In genomic region chr1:41516168-41516961, GRCh38 we compare ENCODE assay signal across 8 cellular contexts. TPM values are rescaled to one million over a fixed set of nuclear protein-coding genes. Genes with fewer than 3 reads are reported as not detected.
A peak's percentile ranks its signal among the peaks of the same experiment; 100 is the strongest.
DNase-seq lines count a peak whose midpoint lies in the region; ATAC-seq and TF ChIP-seq lines count a peak whose summit lies in the region.

No MANE protein-coding gene starts in this region.

- intact Hi-C loops in right lobe of liver (cut with DNase I): no loop called here

- H3K4me1 ChIP-seq in right lobe of liver: peaks cover 0 to 13% (median 3%) of the 10 kb centered on the region in 4 donors

- H3K36me3 Mint-ChIP-seq in activated CD4-positive, alpha-beta T cell treated with anti-CD3 and anti-CD28 coated beads, Interleukin-2, amount 10 ng/mL, durations not matched to agents 7 days and 5 days (ENCODE audit: low read depth): peaks cover 2% of the 10 kb centered on the region

- no peak overlapping the region for H3K27ac ChIP-seq in right lobe of liver

- no peak overlapping the region for H3K27ac Mint-ChIP-seq in activated CD4-positive, alpha-beta T cell treated with anti-CD3 and anti-CD28 coated beads, Interleukin-2, amount 10 ng/mL, durations not matched to agents 7 days and 5 days

- H3K4me3 ChIP-seq in right lobe of liver: peak overlapping the region; percentile 35 to 43 (median 35)

- no peaks in the 10 kb centered on the region for H3K27me3 ChIP-seq in right lobe of liver

- H3K36me3 ChIP-seq in right lobe of liver: no peaks in the 10 kb centered on the region

- no peaks in the 10 kb centered on the region for H3K9me3 ChIP-seq in right lobe of liver

- peaks cover 6% of the 10 kb centered on the region for H3K4me1 Mint-ChIP-seq in activated CD4-positive, alpha-beta T cell treated with anti-CD3 and anti-CD28 coated beads, Interleukin-2, amount 10 ng/mL, durations not matched to agents 7 days and 5 days

- no peak overlapping the region for H3K4me3 Mint-ChIP-seq in activated CD4-positive, alpha-beta T cell treated with anti-CD3 and anti-CD28 coated beads, Interleukin-2, amount 10 ng/mL, durations not matched to agents 7 days and 5 days

- H3K9me3 Mint-ChIP-seq in activated CD4-positive, alpha-beta T cell treated with anti-CD3 and anti-CD28 coated beads, Interleukin-2, amount 10 ng/mL, durations not matched to agents 7 days and 5 days: no peaks in the 10 kb centered on the region

- DNase-seq in GM13976 (ENCODE audit: low spot score) (peak; percentile 94), NCI-H446 treated with DMSO at 0.1 percent for 48 hours (lab: John Stamatoyannopoulos, UW) (peak; percentile 74), dermis microvascular lymphatic vessel endothelial cell (ENCODE audit: low read depth in 2 of 2) (peak; percentile 43 to 86), right lobe of liver (peak; percentile 88 to 90 (median 90))
- peak; percentile 66 for DNase-seq in activated CD4-positive, alpha-beta T cell treated with anti-CD3 and anti-CD28 coated beads, Interleukin-2, amount 10 ng/mL, durations not matched to agents 7 days and 5 days
- peak; percentile 38 for DNase-seq in stimulated activated CD4-positive, alpha-beta T cell treated with anti-CD3 and anti-CD28 coated beads, Interleukin-2, amount 100 ng/mL, for 4 hours (ENCODE audit: low read depth)

- ATAC-seq in HG03108 (IDR thresholded peaks at IDR 0.05; ENCODE audit: unreplicated experiment): peak; percentile 84
- peak; percentile 89 to 99 (median 96) for ATAC-seq in right lobe of liver
- ATAC-seq in GM18873 (IDR thresholded peaks at IDR 0.05; ENCODE audit: low FRiP score, unreplicated experiment): no peak

- TF ChIP-seq POLR2A in right lobe of liver (IDR thresholded peaks at IDR 0.05): no peak

- 18% methylated on average over 17 of the region's 51 CpGs for WGBS in right lobe of liver (ENCODE audit: insufficient coverage, low coverage, low lambda C conversion rate, missing lambda C conversion rate)

- peak; percentile 98 for TF ChIP-seq CTCF in GM13976 (IDR thresholded peaks at IDR 0.05; ENCODE audit: borderline replicate concordance, control extremely low read depth, extremely low read depth, insufficient read depth, missing control alignments)
- peak; percentile 74 to 95 (median 94) for TF ChIP-seq CTCF in right lobe of liver (IDR thresholded peaks at IDR 0.05)

- CTCF ChIA-PET in activated CD4-positive, alpha-beta T cell treated with anti-CD3 and anti-CD28 coated beads, Interleukin-2, amount 10 ng/mL, durations not matched to agents 7 days and 5 days (lab: Charles Lee): interaction anchor here (0.6 to 2.3 kb wide), 15 partner anchors 9 to 657 kb away, joined by 3 to 8 read pairs (median 3); no protein-coding TSS in a partner anchor

- POLR2A ChIA-PET in activated CD4-positive, alpha-beta T cell treated with anti-CD3 and anti-CD28 coated beads, Interleukin-2, amount 10 ng/mL, durations not matched to agents 7 days and 5 days (lab: Charles Lee): no interaction called here

- no peaks in the 10 kb centered on the region for H3K27me3 Mint-ChIP-seq in activated CD4-positive, alpha-beta T cell treated with anti-CD3 and anti-CD28 coated beads, Interleukin-2, amount 10 ng/mL, durations not matched to agents 7 days and 5 days

- in situ Hi-C loops in GM13976 (cut with MboI; ENCODE audit: low sequenced_read_pairs, unreplicated experiment): no loop called here

RNA-seq across cellular contexts. Expression of gene EDN2, which starts 31.9 kb away (rescaled TPM):
- total RNA-seq in activated CD4-positive, alpha-beta T cell treated with anti-CD3 and anti-CD28 coated beads, Interleukin-2, amount 10 ng/mL, durations not matched to agents 7 days and 5 days: not detected
- total RNA-seq in dermis microvascular lymphatic vessel endothelial cell (not detected in 2 replicates), right lobe of liver (1 to 10 TPM in 1 of 6 experiments, under 1 TPM in 3, not detected in 2; 0.18 to 1.6 (median 0.31) TPM)

Comparison
In these comparisons a context has a peak if more than half of its experiments do, and no peak if none do; other contexts are left out.
1. DNase-seq: peak in every context shown above with its lines; median percentile 94 in GM13976; 90 in right lobe of liver; 74 in NCI-H446 treated with DMSO at 0.1 percent for 48 hours; 66 in activated CD4-positive, alpha-beta T cell treated with anti-CD3 and anti-CD28 coated beads, Interleukin-2, amount 10 ng/mL, durations not matched to agents 7 days and 5 days; 64 in dermis microvascular lymphatic vessel endothelial cell; 38 in stimulated activated CD4-positive, alpha-beta T cell treated with anti-CD3 and anti-CD28 coated beads, Interleukin-2, amount 100 ng/mL, for 4 hours.